In genomic region chr5:120073722-120074121, GRCh38 we compare ENCODE assay signal across 28 cellular contexts.
"Had no signal": no experiment of that assay in that cellular context is flagged by ENCODE, and none has a peak within 500 bp of the region (broad histone marks: within the 10 kb centered on the region; RNA-seq: fewer than 3 reads in every experiment).

No MANE protein-coding gene starts in this region.

- H3K4me3 ChIP-seq: ascending aorta, cardiac muscle cell, coronary artery, dorsolateral prefrontal cortex, left lung, lower lobe of right lung, psoas muscle, sigmoid colon, thoracic aorta had no signal

- ATAC-seq: left lung; lower lobe of right lung; naive thymus-derived CD8-positive, alpha-beta T cell; psoas muscle; stimulated activated effector memory CD8-positive, alpha-beta T cell treated with anti-CD3 and anti-CD28 coated beads, Interleukin-12 subunit alpha, Interleukin-12 subunit beta, amount 100 ng/mL, for 72 hours had no signal

- H3K4me3 Mint-ChIP-seq: activated naive CD8-positive, alpha-beta T cell; brain; naive thymus-derived CD8-positive, alpha-beta T cell; neural crest cell; stimulated activated effector memory CD8-positive, alpha-beta T cell treated with anti-CD3 and anti-CD28 coated beads, Interleukin-12 subunit alpha, Interleukin-12 subunit beta, amount 100 ng/mL, for 72 hours; stimulated activated naive CD8-positive, alpha-beta T cell treated with anti-CD3 and anti-CD28 coated beads, Interleukin-15, Interleukin-2, amounts not matched to agents 100 ng/mL and 50 ng/mL, for 24 hours had no signal

- H3K4me1 ChIP-seq: left lung, lower lobe of right lung, parathyroid adenoma, psoas muscle, sigmoid colon had no signal

- DNase-seq: activated CD4-positive, alpha-beta T cell treated with anti-CD3 and anti-CD28 coated beads for 4 hours; activated CD4-positive, alpha-beta T cell treated with anti-CD3 and anti-CD28 coated beads, Interleukin-2, amount 50 U/mL, for 4 hours; activated CD8-positive, alpha-beta memory T cell treated with anti-CD3 and anti-CD28 coated beads for 24 hours; activated effector memory CD4-positive, alpha-beta T cell treated with Interleukin-2 at 50 U/mL for 16 hours; activated naive CD4-positive, alpha-beta T cell treated with Interleukin-2 at 50 U/mL for 16 hours; dorsolateral prefrontal cortex; effector memory CD4-positive, alpha-beta T cell; kidney glomerular epithelial cell; left lung; lower lobe of right lung; mesenchymal stem cell; naive thymus-derived CD8-positive, alpha-beta T cell; nucleus accumbens; psoas muscle; sigmoid colon; small intestine; stimulated activated CD4-positive, alpha-beta T cell treated with anti-CD3 and anti-CD28 coated beads, Interleukin-4, amount 100 ng/mL, for 24 hours had no signal

- H3K4me1 Mint-ChIP-seq: brain; naive thymus-derived CD8-positive, alpha-beta T cell; neural crest cell; stimulated activated effector memory CD8-positive, alpha-beta T cell treated with anti-CD3 and anti-CD28 coated beads, Interleukin-12 subunit alpha, Interleukin-12 subunit beta, amount 100 ng/mL, for 72 hours had no signal

- H3K27ac ChIP-seq: ascending aorta, cardiac muscle cell, coronary artery, dorsolateral prefrontal cortex, left lung, lower lobe of right lung, parathyroid adenoma, psoas muscle, sigmoid colon, thoracic aorta, VCaP had no signal

- H3K27me3 ChIP-seq: ascending aorta, cardiac muscle cell, dorsolateral prefrontal cortex, left lung, sigmoid colon had no signal

- H3K36me3 ChIP-seq: ascending aorta, cardiac muscle cell, left lung, lower lobe of right lung, sigmoid colon, thoracic aorta had no signal

- H3K27ac Mint-ChIP-seq: activated naive CD8-positive, alpha-beta T cell; brain; naive thymus-derived CD8-positive, alpha-beta T cell; stimulated activated effector memory CD8-positive, alpha-beta T cell treated with anti-CD3 and anti-CD28 coated beads, Interleukin-12 subunit alpha, Interleukin-12 subunit beta, amount 100 ng/mL, for 72 hours; stimulated activated naive CD8-positive, alpha-beta T cell treated with anti-CD3 and anti-CD28 coated beads, Interleukin-15, Interleukin-2, amounts not matched to agents 100 ng/mL and 50 ng/mL, for 24 hours had no signal

- H3K27me3 Mint-ChIP-seq: activated naive CD8-positive, alpha-beta T cell; naive thymus-derived CD8-positive, alpha-beta T cell; stimulated activated naive CD8-positive, alpha-beta T cell treated with anti-CD3 and anti-CD28 coated beads, Interleukin-15, Interleukin-2, amounts not matched to agents 100 ng/mL and 50 ng/mL, for 24 hours had no signal

- H3K36me3 Mint-ChIP-seq: activated naive CD8-positive, alpha-beta T cell; brain; naive thymus-derived CD8-positive, alpha-beta T cell; stimulated activated effector memory CD8-positive, alpha-beta T cell treated with anti-CD3 and anti-CD28 coated beads, Interleukin-12 subunit alpha, Interleukin-12 subunit beta, amount 100 ng/mL, for 72 hours had no signal

- H3K9me3 Mint-ChIP-seq: brain; stimulated activated naive CD8-positive, alpha-beta T cell treated with anti-CD3 and anti-CD28 coated beads, Interleukin-15, Interleukin-2, amounts not matched to agents 100 ng/mL and 50 ng/mL, for 24 hours had no signal

- H3K9me3 ChIP-seq: ascending aorta, left lung, lower lobe of right lung, psoas muscle, sigmoid colon, thoracic aorta had no signal
